Comparison of ENCODE assay signal across 8 cellular contexts in genomic region chr18:50009772-50010171, GRCh38.
A peak's percentile ranks its signal among the peaks of the same experiment; 100 is the strongest.
DNase-seq lines count a peak whose midpoint lies in the region; ATAC-seq and TF ChIP-seq lines count a peak whose summit lies in the region.

No MANE protein-coding gene starts in this region.

- peak; percentile 93 for DNase-seq in DMS53 treated with DMSO at 0.1 percent for 48 hours (lab: John Stamatoyannopoulos, UW; ENCODE audit: unreplicated experiment)
- peak; percentile 78 for DNase-seq in RPMI8226
- peak; percentile 39 for DNase-seq in activated naive CD8-positive, alpha-beta T cell treated with anti-CD3 and anti-CD28 coated beads, Interleukin-2, amount 50 U/mL, for 24 hours
- DNase-seq in hepatocyte (ENCODE audit: low spot score), result peak; percentile 52
- peak; percentile 54 for DNase-seq in stimulated activated CD4-positive, alpha-beta T cell treated with anti-CD3 and anti-CD28 coated beads, Interleukin-15, amount 100 ng/mL, for 24 hours
- no peak for DNase-seq in coronary artery (ENCODE audit: low spot score)

- no peak overlapping the region for H3K4me3 Mint-ChIP-seq in activated naive CD8-positive, alpha-beta T cell treated with anti-CD3 and anti-CD28 coated beads, Interleukin-2, amount 50 U/mL, for 24 hours

- peak; percentile 81 for ATAC-seq in GM21619 (IDR thresholded peaks at IDR 0.05; ENCODE audit: unreplicated experiment)
- ATAC-seq in activated naive CD8-positive, alpha-beta T cell treated with anti-CD3 and anti-CD28 coated beads, Interleukin-2, amount 50 U/mL, for 24 hours, result peak; percentile 85

- no peak overlapping the region for H2AFZ ChIP-seq in hepatocyte

- no peak overlapping the region for H3K27ac Mint-ChIP-seq in activated naive CD8-positive, alpha-beta T cell treated with anti-CD3 and anti-CD28 coated beads, Interleukin-2, amount 50 U/mL, for 24 hours

- H3K36me3 Mint-ChIP-seq in activated naive CD8-positive, alpha-beta T cell treated with anti-CD3 and anti-CD28 coated beads, Interleukin-2, amount 50 U/mL, for 24 hours (ENCODE audit: low read depth), result no peaks in the 10 kb centered on the region

- no peaks in the 10 kb centered on the region for H4K20me1 ChIP-seq in hepatocyte (ENCODE audit: insufficient read depth, poor library complexity, severe bottlenecking)

- TF ChIP-seq CTCF in LNCAP (IDR thresholded peaks at IDR 0.05) (peak; percentile 75), hepatocyte (IDR thresholded peaks at IDR 0.05; ENCODE audit: poor library complexity) (peak; percentile 42), coronary artery (IDR thresholded peaks at IDR 0.05) (no peak)

- no peaks in the 10 kb centered on the region for H3K4me1 Mint-ChIP-seq in activated naive CD8-positive, alpha-beta T cell treated with anti-CD3 and anti-CD28 coated beads, Interleukin-2, amount 50 U/mL, for 24 hours

- no peaks in the 10 kb centered on the region for H3K9me2 ChIP-seq in hepatocyte (replicated peaks; ENCODE audit: insufficient read depth)

- no peaks in the 10 kb centered on the region for H3K27me3 Mint-ChIP-seq in activated naive CD8-positive, alpha-beta T cell treated with anti-CD3 and anti-CD28 coated beads, Interleukin-2, amount 50 U/mL, for 24 hours

- H3K79me2 ChIP-seq in hepatocyte, result no peaks in the 10 kb centered on the region

- H3K4me2 ChIP-seq in hepatocyte, result no peak overlapping the region

- H3K9me3 Mint-ChIP-seq in activated naive CD8-positive, alpha-beta T cell treated with anti-CD3 and anti-CD28 coated beads, Interleukin-2, amount 50 U/mL, for 24 hours, result no peaks in the 10 kb centered on the region

- H3K27me3 ChIP-seq in hepatocyte, result no peaks in the 10 kb centered on the region

- peaks cover 9% of the 10 kb centered on the region for H3K4me1 ChIP-seq in hepatocyte (ENCODE audit: insufficient read depth)

- 89% methylated on average over 1 of the region's 1 CpG for WGBS in hepatocyte (ENCODE audit: low lambda C conversion rate, missing lambda C conversion rate)

- no peaks in the 10 kb centered on the region for H3K36me3 ChIP-seq in hepatocyte (replicated peaks; ENCODE audit: insufficient read depth, low read depth)

- H3K9me3 ChIP-seq in hepatocyte (ENCODE audit: low read depth), result no peaks in the 10 kb centered on the region

- H3K4me3 ChIP-seq in hepatocyte, result no peak overlapping the region
- no peak overlapping the region for H3K4me3 ChIP-seq in coronary artery

- H3K27ac ChIP-seq in hepatocyte (no peak overlapping the region), coronary artery (no peak overlapping the region)
